ENCODE assay signal across 14 cellular contexts in the genomic region with DNA sequence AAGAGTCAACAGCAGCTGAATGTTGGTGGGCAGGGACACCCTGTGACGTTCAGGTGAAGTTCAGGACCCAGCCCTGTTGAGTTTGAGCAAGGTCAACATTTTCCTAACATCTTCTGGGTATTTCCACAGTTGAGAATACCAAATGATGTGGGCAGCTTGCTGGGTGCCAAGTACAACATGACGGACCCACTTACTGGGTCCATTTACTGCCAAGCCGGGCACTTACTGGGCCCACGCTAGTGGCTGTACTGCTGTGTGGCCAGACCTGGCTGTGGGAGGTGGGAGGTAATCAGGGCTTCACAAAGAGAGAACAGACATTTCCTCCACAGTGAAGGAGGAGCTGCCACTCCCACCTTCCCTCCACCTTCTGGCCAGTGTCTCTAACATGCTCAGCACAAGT.
DNase-seq lines count a peak whose midpoint lies in the region; ATAC-seq and TF ChIP-seq lines count a peak whose summit lies in the region.
"Had no signal": no experiment of that assay in that cellular context is flagged by ENCODE, and none has a peak within 500 bp of the region (broad histone marks: within the 10 kb centered on the region; RNA-seq: fewer than 3 reads in every experiment).

No MANE protein-coding gene starts in this region.

- H3K4me3 ChIP-seq in ascending aorta (no peak overlapping the region), left lung (no peak overlapping the region), thoracic aorta (no peak overlapping the region), endodermal cell (ENCODE audit: low read length) (no peak overlapping the region)
- H3K4me3 ChIP-seq: A549 had no signal

- H3K27ac Mint-ChIP-seq in CD14-positive monocyte, result peak overlapping the region in 4 of 7 donors; percentile 19 to 79 (median 52)
- no peak overlapping the region for H3K27ac Mint-ChIP-seq in endodermal cell
- H3K27ac Mint-ChIP-seq: CD4-positive, alpha-beta T cell had no signal

- H3K4me1 Mint-ChIP-seq in CD14-positive monocyte, result peaks cover 32% of the 10 kb centered on the region
- peaks cover 4% of the 10 kb centered on the region for H3K4me1 Mint-ChIP-seq in endodermal cell

- peaks cover 0 to 3% of the 10 kb centered on the region in 2 donors for H3K36me3 Mint-ChIP-seq in CD14-positive monocyte
- H3K36me3 Mint-ChIP-seq in endodermal cell (ENCODE audit: low read depth), result no peaks in the 10 kb centered on the region

- no peak overlapping the region for H3K9ac ChIP-seq in endodermal cell (ENCODE audit: extremely low read depth, low read length, poor library complexity, severe bottlenecking)

- TF ChIP-seq CTCF in CD14-positive monocyte (IDR thresholded peaks at IDR 0.05) (no peak), ascending aorta (IDR thresholded peaks at IDR 0.05) (no peak), left lung (IDR thresholded peaks at IDR 0.05) (no peak), thoracic aorta (IDR thresholded peaks at IDR 0.05) (no peak), endodermal cell (conservative IDR thresholded peaks at IDR 0.05) (no peak)

- H3K4me1 ChIP-seq in ascending aorta (peaks cover 20 to 33% of the 10 kb centered on the region in 2 donors), left lung (peaks cover 3 to 72% of the 10 kb centered on the region in 2 donors), thoracic aorta (ENCODE audit: control insufficient read depth in 1 of 2, low read depth in 2 of 2) (peaks cover 17 to 67% of the 10 kb centered on the region in 2 donors), endodermal cell (ENCODE audit: control insufficient read depth, insufficient read depth, low read length) (no peaks in the 10 kb centered on the region)
- H3K4me1 ChIP-seq: A549 had no signal

- no peaks in the 10 kb centered on the region for H3K9me3 ChIP-seq in ascending aorta
- H3K9me3 ChIP-seq in left lung, result no peaks in the 10 kb centered on the region
- H3K9me3 ChIP-seq in thoracic aorta, result no peaks in the 10 kb centered on the region
- H3K9me3 ChIP-seq in endodermal cell (ENCODE audit: control insufficient read depth, low read length), result no peaks in the 10 kb centered on the region
- H3K9me3 ChIP-seq: A549 had no signal

- H3K27me3 ChIP-seq in ascending aorta (no peaks in the 10 kb centered on the region), left lung (no peaks in the 10 kb centered on the region), thoracic aorta (replicated peaks; ENCODE audit: insufficient read depth) (no peaks in the 10 kb centered on the region), endodermal cell (ENCODE audit: control insufficient read depth, insufficient read depth, low read length, poor library complexity, severe bottlenecking) (no peaks in the 10 kb centered on the region)

- WGBS in endodermal cell (ENCODE audit: insufficient coverage in 1 of 2, insufficient read length in 1 of 2), 2 experiments, result 88 to 92% methylated on average over 2 to 4 of the region's 4 CpGs

- DNase-seq in CD14-positive monocyte (ENCODE audit: low spot score) (no peak), ascending aorta (ENCODE audit: low spot score in 2 of 2) (peak in 1 of 2 donors; percentile 55), left lung (no peak), thoracic aorta (ENCODE audit: low spot score) (no peak), hypothalamus (lab: John Stamatoyannopoulos, UW) (no peak), endodermal cell (no peak), activated gamma-delta T cell treated with Interleukin-2 at 50 U/mL for 16 hours (no peak)
- DNase-seq: CD4-positive, alpha-beta T cell; GF-D8; MM.1S; NCI-H187 treated with DMSO at 0.1 percent for 48 hours; NCI-H2171 treated with DMSO at 0.1 percent for 48 hours; NCI-H82 had no signal

- H3K4me3 Mint-ChIP-seq in CD14-positive monocyte (no peak overlapping the region), endodermal cell (no peak overlapping the region)
- H3K4me3 Mint-ChIP-seq: CD4-positive, alpha-beta T cell had no signal

- intact Hi-C loops in CD14-positive monocyte (cut with micrococcal nuclease) (loop anchor here in 1 of 2 donors (5.0 kb wide), 1 partner anchor 38 kb away; no protein-coding TSS in a partner anchor), ascending aorta (cut with DNase I) (no loop called here), left lung (cut with DNase I) (no loop called here)

- H3K9me3 Mint-ChIP-seq in CD14-positive monocyte (peaks cover 0 to 2% (median 0%) of the 10 kb centered on the region in 7 donors), endodermal cell (peaks cover 5% of the 10 kb centered on the region)
- H3K9me3 Mint-ChIP-seq: CD4-positive, alpha-beta T cell had no signal

- H3K27ac ChIP-seq in ascending aorta (peak overlapping the region; percentile 54 to 97), left lung (peak overlapping the region in 1 of 2 donors; percentile 80), thoracic aorta (peak overlapping the region; percentile 32 to 51), endodermal cell (ENCODE audit: low read depth, low read length) (no peak overlapping the region)
- H3K27ac ChIP-seq: A549 had no signal

- H3K36me3 ChIP-seq in ascending aorta, result no peaks in the 10 kb centered on the region
- no peaks in the 10 kb centered on the region for H3K36me3 ChIP-seq in left lung
- no peaks in the 10 kb centered on the region for H3K36me3 ChIP-seq in thoracic aorta
- no peaks in the 10 kb centered on the region for H3K36me3 ChIP-seq in endodermal cell (ENCODE audit: control insufficient read depth, insufficient read depth, low read length)

- H3K27me3 Mint-ChIP-seq in CD14-positive monocyte (ENCODE audit: low read depth in 3 of 3), result peaks cover 0 to 7% (median 0%) of the 10 kb centered on the region in 3 donors
- H3K27me3 Mint-ChIP-seq in endodermal cell (ENCODE audit: insufficient read depth), result peaks cover 2% of the 10 kb centered on the region

- peak; percentile 3 for ATAC-seq in left lung
- no peak for ATAC-seq in thoracic aorta (ENCODE audit: insufficient number of reproducible peaks, low FRiP score, low read depth)
- ATAC-seq: A549 had no signal
